Comparison of ENCODE assay signal across 1 cellular context in the genomic region with DNA sequence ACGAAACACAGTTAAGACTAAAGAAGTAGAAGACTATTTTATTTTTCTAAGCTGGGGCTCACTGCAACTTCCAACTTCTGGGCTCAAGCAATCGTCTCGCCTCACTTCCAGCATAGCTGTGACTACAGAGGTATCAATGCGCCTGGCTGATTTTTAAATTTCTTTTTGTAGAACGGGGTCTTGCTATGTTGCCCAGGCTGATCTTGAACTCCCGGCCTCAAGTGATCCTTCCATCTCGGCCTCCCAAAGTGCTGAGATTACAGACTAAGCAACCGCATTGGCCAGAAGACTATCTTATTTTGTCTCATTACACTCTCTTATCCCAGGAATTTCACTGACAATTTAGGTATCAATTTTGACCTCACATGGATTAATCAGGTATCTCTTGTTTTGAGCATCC.
TF ChIP-seq lines count a peak whose summit lies in the region.

No MANE protein-coding gene starts in this region.

TF ChIP-seq in endothelial cell of umbilical vein, 7 proteins besides CTCF, POLR2A, EP300 and RAD21 (continued from another document):
- TF ChIP-seq JUN (IDR thresholded peaks at IDR 0.05; ENCODE audit: borderline replicate concordance, insufficient read depth, insufficient read length, low read depth) (no peak), GATA2 (IDR thresholded peaks at IDR 0.05; ENCODE audit: insufficient read depth, insufficient read length, low read depth, low read length) (no peak)
- TF ChIP-seq, protein P1, sequence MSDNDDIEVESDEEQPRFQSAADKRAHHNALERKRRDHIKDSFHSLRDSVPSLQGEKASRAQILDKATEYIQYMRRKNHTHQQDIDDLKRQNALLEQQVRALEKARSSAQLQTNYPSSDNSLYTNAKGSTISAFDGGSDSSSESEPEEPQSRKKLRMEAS (IDR thresholded peaks at IDR 0.05; ENCODE audit: insufficient read depth, insufficient read length) = no peak
TF ChIP-seq in endothelial cell of umbilical vein: peak in this region for 0.
